In genomic region chr6:158803733-158804143, GRCh38 we compare ENCODE assay signal across 7 cellular contexts. TPM values are rescaled to one million over a fixed set of nuclear protein-coding genes. Genes with fewer than 3 reads are reported as not detected.
DNase-seq lines count a peak whose midpoint lies in the region; ATAC-seq and TF ChIP-seq lines count a peak whose summit lies in the region.

No MANE protein-coding gene starts in this region.

- no peak overlapping the region for H2AFZ ChIP-seq in KMS-11 (ENCODE audit: low read depth)

- H4K20me1 ChIP-seq in KMS-11 (ENCODE audit: insufficient read depth): peaks cover 68% of the 10 kb centered on the region

- H3K79me2 ChIP-seq in KMS-11 (ENCODE audit: insufficient read depth, low read depth): peaks cover 96% of the 10 kb centered on the region

- H3K4me3 ChIP-seq in GM12864 (ENCODE audit: low read depth, low read length) (peak overlapping the region; percentile 44), KMS-11 (IDR thresholded peaks at IDR 0.05; ENCODE audit: insufficient read depth, low read depth, low read length) (no peak overlapping the region), left lung (no peak overlapping the region)

- DNase-seq in GM12864 (ENCODE audit: low read depth) (peak; percentile 65), left lung (no peak), substantia nigra (lab: John Stamatoyannopoulos, UW) (no peak)
- DNase-seq in activated effector memory CD4-positive, alpha-beta T cell treated with anti-CD3 and anti-CD28 coated beads, Interleukin-2, amount 50 U/mL, for 16 hours: peak; percentile 75
- no peak for DNase-seq in activated CD4-positive, CD25-positive, alpha-beta regulatory T cell treated with anti-CD3 and anti-CD28 coated beads, Interleukin-2, amount 50 U/mL, for 72 hours

- no peaks in the 10 kb centered on the region for H3K27me3 ChIP-seq in KMS-11 (ENCODE audit: insufficient read depth, low read depth)
- no peaks in the 10 kb centered on the region for H3K27me3 ChIP-seq in left lung

- no peaks in the 10 kb centered on the region for H3K9me3 ChIP-seq in left lung

- ATAC-seq in GM21381 (IDR thresholded peaks at IDR 0.05; ENCODE audit: unreplicated experiment): peak; percentile 55
- ATAC-seq in left lung: peak; percentile 5

- TF ChIP-seq CTCF in GM12864 (IDR thresholded peaks at IDR 0.05; ENCODE audit: low read depth, low read length, missing control alignments) (no peak), KMS-11 (conservative IDR thresholded peaks at IDR 0.05; ENCODE audit: low read depth, low read length) (no peak), left lung (IDR thresholded peaks at IDR 0.05) (no peak)

- H3K9ac ChIP-seq in KMS-11: no peak overlapping the region; the same call in 1 of the 2 replicates

- intact Hi-C loops in left lung (cut with DNase I): no loop called here

- H3K36me3 ChIP-seq in KMS-11 (ENCODE audit: insufficient read depth): no peaks in the 10 kb centered on the region
- H3K36me3 ChIP-seq in left lung: peaks cover 0 to 19% of the 10 kb centered on the region in 2 donors

- peaks cover 82% of the 10 kb centered on the region for H3K4me1 ChIP-seq in KMS-11 (ENCODE audit: low read depth, poor library complexity, severe bottlenecking)
- H3K4me1 ChIP-seq in left lung: peaks cover 36 to 75% of the 10 kb centered on the region in 2 donors

- H3K4me2 ChIP-seq in KMS-11: peak overlapping the region; percentile 67

- H3K27ac ChIP-seq in KMS-11 (peak overlapping the region; percentile 38; the same call in 1 of the 2 replicates), left lung (peak overlapping the region; percentile 43 to 67), substantia nigra (ENCODE audit: low read depth, low read length, poor library complexity, severe bottlenecking) (no peak overlapping the region)

RNA-seq across cellular contexts. Expression of gene EZR, which starts 15.4 kb away (rescaled TPM):
- total RNA-seq in left lung: 100 to 1,000 TPM; 315 to 328 TPM

Comparison
In these comparisons a context has a peak if more than half of its experiments do, and no peak if none do; other contexts are left out.
1. DNase-seq: peak in GM12864 (single experiment) and activated effector memory CD4-positive, alpha-beta T cell treated with anti-CD3 and anti-CD28 coated beads, Interleukin-2, amount 50 U/mL, for 16 hours (single experiment); none in left lung (0 of 2), substantia nigra (0 of 49) and activated CD4-positive, CD25-positive, alpha-beta regulatory T cell treated with anti-CD3 and anti-CD28 coated beads, Interleukin-2, amount 50 U/mL, for 72 hours (single experiment).